Comparison of ENCODE assay signal across 15 cellular contexts in the genomic region with DNA sequence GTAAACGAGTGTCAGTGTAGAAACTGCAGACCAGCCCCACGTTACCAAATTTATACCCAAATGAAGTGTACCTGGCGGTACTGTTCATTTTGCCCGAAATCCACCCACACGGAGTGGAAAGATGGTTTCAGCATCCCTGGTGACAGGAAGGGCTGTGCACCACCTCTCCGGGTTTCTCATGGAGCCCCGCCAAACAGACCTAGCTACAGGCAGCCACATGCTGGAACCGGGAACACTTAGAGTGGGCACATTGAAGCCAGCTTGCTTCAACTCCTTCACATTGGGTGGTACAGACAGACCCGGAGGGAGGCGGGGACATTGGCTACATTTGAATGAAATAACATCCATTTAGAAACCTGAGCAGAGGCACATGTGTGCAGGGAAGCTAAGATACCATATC.
DNase-seq lines count a peak whose midpoint lies in the region; ATAC-seq and TF ChIP-seq lines count a peak whose summit lies in the region.
"Had no signal": no experiment of that assay in that cellular context is flagged by ENCODE, and none has a peak within 500 bp of the region (broad histone marks: within the 10 kb centered on the region; RNA-seq: fewer than 3 reads in every experiment).

No MANE protein-coding gene starts in this region.

- no peaks in the 10 kb centered on the region for H3K9me3 Mint-ChIP-seq in effector memory CD8-positive, alpha-beta T cell
- H3K9me3 Mint-ChIP-seq in chondrocyte (ENCODE audit: low read depth) = no peaks in the 10 kb centered on the region
- H3K9me3 Mint-ChIP-seq: type B pancreatic cell had no signal

- ATAC-seq in effector memory CD8-positive, alpha-beta T cell (replicated peaks) = no peak
- ATAC-seq in HG03521 (IDR thresholded peaks at IDR 0.05; ENCODE audit: unreplicated experiment) = no peak

- H3K9me3 ChIP-seq in BE2C = no peaks in the 10 kb centered on the region
- H3K9me3 ChIP-seq in BLaER1 treated with 17β-estradiol and CSF1 and Interleukin-3, amounts not matched to agents 10 nM and 100 nM (replicated peaks in 1 of 11) = no peaks in the 10 kb centered on the region

- peak overlapping the region; percentile 50 to 94 (median 84); a peak in 21 of 22 replicates for H3K4me2 ChIP-seq in BLaER1 treated with 17β-estradiol and CSF1 and Interleukin-3, amounts not matched to agents 10 nM and 100 nM

- H3K9ac ChIP-seq in BLaER1 treated with 17β-estradiol and CSF1 and Interleukin-3, amounts not matched to agents 10 nM and 100 nM = peak overlapping the region in 6 of 11 experiments; percentile 13 to 77 (median 39); a peak in 8 of 22 replicates
- H3K9ac ChIP-seq: parathyroid adenoma had no signal

- no peaks in the 10 kb centered on the region for H3K27me3 ChIP-seq in BE2C
- no peaks in the 10 kb centered on the region for H3K27me3 ChIP-seq in BLaER1 treated with 17β-estradiol and CSF1 and Interleukin-3, amounts not matched to agents 10 nM and 100 nM

- H3K4me3 Mint-ChIP-seq in effector memory CD8-positive, alpha-beta T cell = peak overlapping the region; percentile 15 to 30
- H3K4me3 Mint-ChIP-seq in chondrocyte (ENCODE audit: unreplicated experiment) = no peak overlapping the region
- H3K4me3 Mint-ChIP-seq: type B pancreatic cell had no signal

- H3K27me3 Mint-ChIP-seq in effector memory CD8-positive, alpha-beta T cell = no peaks in the 10 kb centered on the region
- no peaks in the 10 kb centered on the region for H3K27me3 Mint-ChIP-seq in chondrocyte (ENCODE audit: low read depth)
- H3K27me3 Mint-ChIP-seq: type B pancreatic cell had no signal

- peak overlapping the region in 9 of 11 experiments; percentile 69 to 85 (median 82); a peak in 17 of 22 replicates for H3K27ac ChIP-seq in BLaER1 treated with 17β-estradiol and CSF1 and Interleukin-3, amounts not matched to agents 10 nM and 100 nM
- H3K27ac ChIP-seq: parathyroid adenoma, VCaP had no signal

- H3K27ac Mint-ChIP-seq in effector memory CD8-positive, alpha-beta T cell = peak overlapping the region; percentile 71 to 98
- H3K27ac Mint-ChIP-seq in chondrocyte (ENCODE audit: unreplicated experiment) = no peak overlapping the region
- H3K27ac Mint-ChIP-seq: type B pancreatic cell had no signal

- 0 out of 2 replicates have a peak, but pooled peaks have one; percentile 3 for TF ChIP-seq POLR2A in Raji (IDR thresholded peaks at IDR 0.05; ENCODE audit: insufficient read depth, low read depth, low read length)

- H3K36me3 Mint-ChIP-seq in effector memory CD8-positive, alpha-beta T cell (ENCODE audit: insufficient read depth) = peaks cover 67% of the 10 kb centered on the region
- H3K36me3 Mint-ChIP-seq in chondrocyte (ENCODE audit: low read depth) = peaks cover 3% of the 10 kb centered on the region

- peaks cover 24% of the 10 kb centered on the region for H3K36me3 ChIP-seq in BE2C
- H3K36me3 ChIP-seq in BLaER1 treated with 17β-estradiol and CSF1 and Interleukin-3, amounts not matched to agents 10 nM and 100 nM = peaks cover 3 to 55% (median 16%) of the 10 kb centered on the region in 11 experiments; a peak in 13 of 22 replicates

- H4K20me1 ChIP-seq in BLaER1 treated with 17β-estradiol and CSF1 and Interleukin-3, amounts not matched to agents 10 nM and 100 nM = peaks cover 0 to 96% (median 15%) of the 10 kb centered on the region in 11 experiments; a peak in 13 of 22 replicates

- no peak overlapping the region for H3K4me3 ChIP-seq in BE2C (ENCODE audit: low read depth, low read length)
- H3K4me3 ChIP-seq in BLaER1 treated with 17β-estradiol and CSF1 and Interleukin-3, amounts not matched to agents 10 nM and 100 nM = no peak overlapping the region

- H3K4me1 Mint-ChIP-seq in effector memory CD8-positive, alpha-beta T cell (ENCODE audit: low read depth in 2 of 2) = peaks cover 70 to 84% of the 10 kb centered on the region in 2 donors
- peaks cover 18% of the 10 kb centered on the region for H3K4me1 Mint-ChIP-seq in chondrocyte (ENCODE audit: low read depth)

- TF ChIP-seq CTCF in BE2C (IDR thresholded peaks at IDR 0.05; ENCODE audit: low read depth, low read length) (no peak), chondrocyte (IDR thresholded peaks at IDR 0.05) (no peak)

- DNase-seq in BE2C (peak; percentile 56), chondrocyte (ENCODE audit: low spot score) (no peak), HK-2 (ENCODE audit: unreplicated experiment) (no peak)
- DNase-seq in effector memory CD8-positive, alpha-beta T cell = no peak
- DNase-seq: amygdala, DMS79 treated with DMSO at 0.1 percent for 48 hours, kidney glomerular epithelial cell, NCI-H2081, NCI-H69 had no signal

- H3K4me1 ChIP-seq in BE2C = peaks cover 53% of the 10 kb centered on the region
- peaks cover 69 to 100% (median 99%) of the 10 kb centered on the region in 10 experiments for H3K4me1 ChIP-seq in BLaER1 treated with 17β-estradiol and CSF1 and Interleukin-3, amounts not matched to agents 10 nM and 100 nM
